In the genomic region with DNA sequence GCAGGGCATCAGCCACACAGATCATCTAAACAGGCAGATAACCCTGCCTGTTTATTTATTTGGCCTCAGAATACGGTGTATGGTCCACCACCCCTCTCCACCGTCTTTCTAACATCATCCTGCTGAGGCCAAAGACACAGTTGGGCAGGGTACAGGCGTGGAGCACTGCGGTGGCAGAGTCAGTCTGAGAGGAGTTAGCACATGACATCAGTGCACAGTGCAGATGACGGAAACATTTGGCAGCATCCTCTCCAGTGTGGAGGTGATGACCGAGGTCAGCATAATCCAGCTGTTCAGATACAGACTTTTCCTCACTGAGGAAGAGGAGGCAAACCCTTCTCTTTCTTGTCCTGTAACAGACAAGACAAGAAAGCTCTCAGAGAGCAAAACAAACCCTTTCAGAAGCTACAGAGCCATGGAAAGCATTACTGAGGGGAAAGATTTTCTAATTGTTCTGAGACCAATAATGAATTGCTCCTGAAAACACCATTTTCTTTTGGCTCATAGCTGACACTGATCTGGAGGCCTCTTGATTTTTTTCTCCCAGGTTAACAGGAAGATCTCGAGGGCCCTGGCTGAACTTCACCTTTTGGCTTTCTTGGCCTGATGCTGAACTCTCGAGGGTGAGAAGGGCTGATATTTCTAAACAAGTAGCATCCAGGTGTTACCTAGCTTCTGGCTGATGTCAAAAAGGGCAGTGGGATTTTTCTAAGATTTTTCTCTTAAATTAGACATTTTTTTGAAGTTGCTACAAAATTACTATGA, we compare ENCODE assay signal across 8 cellular contexts. TPM values are rescaled to one million over a fixed set of nuclear protein-coding genes. Genes with fewer than 3 reads are reported as not detected.
A peak's percentile ranks its signal among the peaks of the same experiment; 100 is the strongest.
DNase-seq lines count a peak whose midpoint lies in the region; ATAC-seq and TF ChIP-seq lines count a peak whose summit lies in the region.

No MANE protein-coding gene starts in this region.

- 14% methylated on average over 8 of the region's 8 CpGs for WGBS in right cardiac atrium

- H3K4me1 ChIP-seq in DND-41 (ENCODE audit: insufficient read depth, low read length) (peaks cover 7% of the 10 kb centered on the region; the same call in 1 of the 2 replicates), right cardiac atrium (ENCODE audit: control insufficient read depth, insufficient read depth, low read length) (peaks cover 2% of the 10 kb centered on the region)

- no peaks in the 10 kb centered on the region for H3K79me2 ChIP-seq in DND-41 (ENCODE audit: insufficient read depth, low read length)

- no peak for TF ChIP-seq CTCF in DND-41 (IDR thresholded peaks at IDR 0.05; ENCODE audit: borderline replicate concordance, extremely low read depth, low read length, poor library complexity, severe bottlenecking)

- H2AFZ ChIP-seq in DND-41 (ENCODE audit: low read depth, low read length): no peak overlapping the region

- no peak for DNase-seq in DND-41
- DNase-seq in MG63: peak; percentile 68
- DNase-seq in activated effector memory CD4-positive, alpha-beta T cell treated with anti-CD3 and anti-CD28 coated beads, Interleukin-2, amount 50 U/mL, for 16 hours: peak; percentile 80
- DNase-seq in right cardiac atrium: peak; percentile 68 to 83 (median 73)
- DNase-seq in stimulated activated CD4-positive, alpha-beta T cell treated with anti-CD3 and anti-CD28 coated beads, Interleukin-12 subunit alpha, Interleukin-12 subunit beta, amount 100 ng/mL, for 4 hours: peak; percentile 31
- DNase-seq in GOT3 (lab: John Stamatoyannopoulos, UW): no peak
- no peak for DNase-seq in DMS153 (lab: John Stamatoyannopoulos, UW)

- H3K27me3 ChIP-seq in DND-41 (ENCODE audit: insufficient read depth, low read length, poor library complexity) (no peaks in the 10 kb centered on the region), MG63 (no peaks in the 10 kb centered on the region), right cardiac atrium (ENCODE audit: control insufficient read depth, insufficient read depth) (no peaks in the 10 kb centered on the region)

- 0 out of 3 replicates have a peak, but pooled peaks have one; percentile 12 for ATAC-seq in DND-41 (ENCODE audit: insufficient read depth, low read depth)
- ATAC-seq in GM21717 (IDR thresholded peaks at IDR 0.05; ENCODE audit: unreplicated experiment): peak; percentile 46
- ATAC-seq in right cardiac atrium: peak; percentile 93 to 95

- no peaks in the 10 kb centered on the region; the same call in 1 of the 2 replicates for H3K36me3 ChIP-seq in DND-41 (ENCODE audit: insufficient read depth, low read length)
- H3K36me3 ChIP-seq in MG63: no peaks in the 10 kb centered on the region

- H3K9me3 ChIP-seq in DND-41 (ENCODE audit: insufficient read depth, low read length, severe bottlenecking) (no peaks in the 10 kb centered on the region), MG63 (no peaks in the 10 kb centered on the region), right cardiac atrium (ENCODE audit: control insufficient read depth, low read length) (no peaks in the 10 kb centered on the region)

- no peak overlapping the region for H3K4me3 ChIP-seq in DND-41 (ENCODE audit: low read depth in 1 of 2, low read length in 2 of 2)
- H3K4me3 ChIP-seq in MG63: peak overlapping the region; percentile 54
- no peak overlapping the region for H3K4me3 ChIP-seq in right cardiac atrium (ENCODE audit: low read length)

- H3K27ac ChIP-seq in DND-41 (ENCODE audit: low read length) (no peak overlapping the region), right cardiac atrium (ENCODE audit: low read length) (peak overlapping the region; percentile 37)

- no peak overlapping the region for H3K4me2 ChIP-seq in DND-41 (ENCODE audit: insufficient read depth, low read length)

- intact Hi-C loops in right cardiac atrium (cut with DNase I): no loop called here

- H3K9ac ChIP-seq in DND-41 (ENCODE audit: low read depth, low read length): no peak overlapping the region

- no peaks in the 10 kb centered on the region for H4K20me1 ChIP-seq in DND-41 (ENCODE audit: insufficient read depth, low read length)

RNA-seq across cellular contexts. Expression of a gene that starts 20.1 kb away (rescaled TPM):
- 7.4 and 19.1 TPM in 2 replicates for total RNA-seq in MG63 (2014; rRNA removed; shearing (Covaris generic); ENCODE audit: low replicate concordance)
- total RNA-seq in right cardiac atrium: 10 to 100 TPM; 14.2 to 28.4 (median 20.7) TPM
- polyA plus RNA-seq in right cardiac atrium: 9.5 TPM

RNA-seq across cellular contexts. Expression of a gene that starts 50.2 kb away (rescaled TPM):
- 7.5 and 12.4 TPM in 2 replicates for total RNA-seq in MG63 (2014; rRNA removed; shearing (Covaris generic); ENCODE audit: low replicate concordance)
- total RNA-seq in right cardiac atrium: 10 to 100 TPM; 34.7 to 53.3 (median 49.0) TPM
- polyA plus RNA-seq in right cardiac atrium: 26.8 TPM

Comparison
In these comparisons a context has a peak if more than half of its experiments do, and no peak if none do; other contexts are left out.
1. ATAC-seq: peak in every context shown above with its lines; median percentile 94 in right cardiac atrium; 46 in GM21717; 12 in DND-41.
2. DNase-seq: peak in MG63 (single experiment), activated effector memory CD4-positive, alpha-beta T cell treated with anti-CD3 and anti-CD28 coated beads, Interleukin-2, amount 50 U/mL, for 16 hours (single experiment), right cardiac atrium (3 of 3) and stimulated activated CD4-positive, alpha-beta T cell treated with anti-CD3 and anti-CD28 coated beads, Interleukin-12 subunit alpha, Interleukin-12 subunit beta, amount 100 ng/mL, for 4 hours (single experiment); none in DND-41 (single experiment), GOT3 (single experiment) and DMS153 (single experiment).